In the genomic region with DNA sequence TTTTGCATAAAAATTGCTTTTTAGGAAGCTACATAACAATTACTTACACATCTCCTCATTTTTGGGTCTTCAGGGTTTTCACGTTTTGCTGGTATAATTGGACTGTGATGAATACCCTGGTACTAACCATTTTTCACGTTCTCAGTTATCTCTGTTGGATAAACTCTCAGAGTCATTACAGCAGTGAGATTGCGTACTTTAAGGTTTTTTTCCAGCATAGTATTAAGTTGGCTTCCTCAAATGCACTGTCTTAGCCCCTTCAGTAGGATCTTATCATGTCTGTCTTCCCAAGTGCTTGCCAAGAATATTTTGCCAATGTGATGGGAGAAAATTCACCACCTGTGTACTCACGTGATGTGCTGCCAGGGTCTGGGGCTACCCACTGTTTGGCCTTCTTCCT, we compare ENCODE assay signal across 24 cellular contexts.
"Had no signal": no experiment of that assay in that cellular context is flagged by ENCODE, and none has a peak within 500 bp of the region (broad histone marks: within the 10 kb centered on the region; RNA-seq: fewer than 3 reads in every experiment).

No MANE protein-coding gene starts in this region.

- H3K4me1 Mint-ChIP-seq: natural killer cell; stimulated activated effector memory CD8-positive, alpha-beta T cell treated with anti-CD3 and anti-CD28 coated beads, Interleukin-12 subunit alpha, Interleukin-12 subunit beta, amount 100 ng/mL, for 72 hours had no signal

- H3K9me3 Mint-ChIP-seq: natural killer cell; stimulated activated effector memory CD8-positive, alpha-beta T cell treated with anti-CD3 and anti-CD28 coated beads, Interleukin-12 subunit alpha, Interleukin-12 subunit beta, amount 100 ng/mL, for 72 hours had no signal

- H3K27ac ChIP-seq: epithelial cell of prostate, hepatocyte, left lung, lower lobe of right lung, parathyroid adenoma, prostate gland, suprapubic skin, vagina had no signal

- H3K9me3 ChIP-seq: gastroesophageal sphincter, heart left ventricle, left lung, lower lobe of right lung, prostate gland, sigmoid colon, suprapubic skin, vagina had no signal

- ATAC-seq: esophagus mucosa; gastroesophageal sphincter; left lung; lower lobe of right lung; natural killer cell; stimulated activated effector memory CD8-positive, alpha-beta T cell treated with anti-CD3 and anti-CD28 coated beads, Interleukin-12 subunit alpha, Interleukin-12 subunit beta, amount 100 ng/mL, for 72 hours had no signal

- H3K4me3 ChIP-seq: gastroesophageal sphincter, heart left ventricle, hepatocyte, left lung, lower lobe of right lung, prostate gland, sigmoid colon, suprapubic skin, vagina had no signal

- H3K36me3 ChIP-seq: gastroesophageal sphincter, heart left ventricle, left lung, lower lobe of right lung, prostate gland, sigmoid colon, suprapubic skin, vagina had no signal

- H3K27me3 ChIP-seq: suprapubic skin, vagina had no signal

- H3K4me1 ChIP-seq: left lung, lower lobe of right lung, parathyroid adenoma, prostate gland, sigmoid colon, suprapubic skin, vagina had no signal

- DNase-seq: cerebellar nuclear complex; cortex of kidney; effector CD4-positive, alpha-beta T cell; foreskin fibroblast; left cardiac atrium; left lung; lower lobe of right lung; natural killer cell; occipital lobe; sigmoid colon; stimulated activated CD4-positive, alpha-beta T cell treated with anti-CD3 and anti-CD28 coated beads, Interleukin-2, amount 100 ng/mL, for 24 hours; stimulated activated CD4-positive, alpha-beta T cell treated with anti-CD3 and anti-CD28 coated beads, Interleukin-4, amount 100 ng/mL, for 24 hours; stimulated activated naive CD4-positive, alpha-beta T cell treated with Interleukin-2 at 50 U/mL for 16 hours; trophoblast cell had no signal

- H3K27ac Mint-ChIP-seq: natural killer cell; stimulated activated effector memory CD8-positive, alpha-beta T cell treated with anti-CD3 and anti-CD28 coated beads, Interleukin-12 subunit alpha, Interleukin-12 subunit beta, amount 100 ng/mL, for 72 hours had no signal

- H3K36me3 Mint-ChIP-seq: natural killer cell; stimulated activated effector memory CD8-positive, alpha-beta T cell treated with anti-CD3 and anti-CD28 coated beads, Interleukin-12 subunit alpha, Interleukin-12 subunit beta, amount 100 ng/mL, for 72 hours had no signal

- H3K4me3 Mint-ChIP-seq: natural killer cell; stimulated activated effector memory CD8-positive, alpha-beta T cell treated with anti-CD3 and anti-CD28 coated beads, Interleukin-12 subunit alpha, Interleukin-12 subunit beta, amount 100 ng/mL, for 72 hours had no signal
